ENCODE assay signal across 1 cellular context in genomic region chr19:17075035-17075859, GRCh38.
TF ChIP-seq lines count a peak whose summit lies in the region.

Gene HAUS8, minus strand, starts transcription at chr19:17075452. Its CDS starts 30 bp downstream, at chr19:17075422.
Gene MYO9B, plus strand, starts transcription at chr19:17075777. Its CDS starts 25,941 bp downstream, at chr19:17101718.

TF ChIP-seq in K562, 482 proteins besides CTCF, POLR2A, EP300 and RAD21 (continued from another document and continues in another):
- TF ChIP-seq CBFA2T3 (IDR thresholded peaks at IDR 0.05) (no peak), E2F1 (CRISPR knock-in tag; IDR thresholded peaks at IDR 0.05) (peak; percentile 99), SMARCE1 (IDR thresholded peaks at IDR 0.05) (no peak), HMGN3 (IDR thresholded peaks at IDR 0.05; ENCODE audit: borderline replicate concordance, extremely low read depth, insufficient read length, low read depth, low read length) (peak; percentile 87), PHF20 (IDR thresholded peaks at IDR 0.05; ENCODE audit: partially characterized antibody) (no peak), CBX1 (IDR thresholded peaks at IDR 0.05; ENCODE audit: low read depth) (peak; percentile 12), RBM39 (optimal IDR thresholded peaks at IDR 0.05; ENCODE audit: low read depth, low read length) (no peak), ZNF655 (CRISPR knock-in tag; IDR thresholded peaks at IDR 0.05) (no peak), RBM34 (IDR thresholded peaks at IDR 0.05; ENCODE audit: borderline replicate concordance, insufficient read depth, low read length) (no peak), HMGXB4 (CRISPR knock-in tag; IDR thresholded peaks at IDR 0.05) (peak; percentile 93; the same call in 1 of the 2 replicates), ELF4 (CRISPR knock-in tag; IDR thresholded peaks at IDR 0.05) (no peak), ID3 (CRISPR knock-in tag; IDR thresholded peaks at IDR 0.05) (no peak), ID3 (tag; IDR thresholded peaks at IDR 0.05) (no peak), SRSF3 (IDR thresholded peaks at IDR 0.05; ENCODE audit: insufficient read depth, low read length) (no peak), HNRNPK (IDR thresholded peaks at IDR 0.05; ENCODE audit: low read depth, low read length, poor library complexity, severe bottlenecking) (no peak), CHD4 (IDR thresholded peaks at IDR 0.05; ENCODE audit: insufficient read depth, insufficient replicate concordance, low read depth, low read length, poor library complexity, severe bottlenecking) (no peak), ZNF76 (CRISPR knock-in tag; IDR thresholded peaks at IDR 0.05; ENCODE audit: borderline replicate concordance) (no peak), RBM25 (IDR thresholded peaks at IDR 0.05; ENCODE audit: low read depth, low read length, severe bottlenecking) (no peak), HDAC8 (tag; IDR thresholded peaks at IDR 0.05) (no peak), CLOCK (CRISPR knock-in tag; IDR thresholded peaks at IDR 0.05; ENCODE audit: borderline replicate concordance) (no peak), MED1 (CRISPR knock-in tag; IDR thresholded peaks at IDR 0.05; ENCODE audit: borderline replicate concordance) (no peak), CBX8 (IDR thresholded peaks at IDR 0.05; ENCODE audit: borderline replicate concordance, extremely low read depth, low read depth, low read length, poor library complexity, severe bottlenecking) (no peak), ZNF318 (IDR thresholded peaks at IDR 0.05; ENCODE audit: borderline replicate concordance in 1 of 2, low read depth in 1 of 2) (no peak), SOX6 (IDR thresholded peaks at IDR 0.05) (no peak; the same call in 1 of the 2 replicates), LCOR (CRISPR knock-in tag; IDR thresholded peaks at IDR 0.05) (peak; percentile 75; the same call in 1 of the 2 replicates), ATF1 (CRISPR knock-in tag; IDR thresholded peaks at IDR 0.05) (peak; percentile 56), ATF1 (tag; IDR thresholded peaks at IDR 0.05) (peak; percentile 92), CTBP1 (IDR thresholded peaks at IDR 0.05; ENCODE audit: borderline replicate concordance) (peak; percentile 88), ZNF174 (CRISPR knock-in tag; IDR thresholded peaks at IDR 0.05) (no peak), ZNF511 (CRISPR knock-in tag; IDR thresholded peaks at IDR 0.05) (no peak; the same call in 1 of the 2 replicates), NR3C1 (CRISPR knock-in tag; IDR thresholded peaks at IDR 0.05) (no peak), SLC30A9 (CRISPR knock-in tag; IDR thresholded peaks at IDR 0.05) (no peak), SMAD4 (CRISPR knock-in tag; conservative IDR thresholded peaks at IDR 0.05) (no peak; the same call in 1 of the 2 replicates), RHOXF2B (CRISPR knock-in tag; conservative IDR thresholded peaks at IDR 0.05) (no peak), FOS (IDR thresholded peaks at IDR 0.05; ENCODE audit: extremely low read depth, insufficient read length) (no peak), GTF2F1 (IDR thresholded peaks at IDR 0.05; ENCODE audit: low read depth, low read length) (no peak), SMAD3 (CRISPR knock-in tag; conservative IDR thresholded peaks at IDR 0.05) (no peak)
